Comparison of ENCODE assay signal across 17 cellular contexts in genomic region chr5:89265511-89266169, GRCh38.
DNase-seq lines count a peak whose midpoint lies in the region; ATAC-seq, FAIRE-seq and TF ChIP-seq lines count a peak whose summit lies in the region.
"Had no signal": no experiment of that assay in that cellular context is flagged by ENCODE, and none has a peak within 500 bp of the region (broad histone marks: within the 10 kb centered on the region; RNA-seq: fewer than 3 reads in every experiment).

No MANE protein-coding gene starts in this region.

- H3F3A ChIP-seq in smooth muscle cell (ENCODE audit: low read depth): no peaks in the 10 kb centered on the region

- no peaks in the 10 kb centered on the region for H3K36me3 ChIP-seq in smooth muscle cell (ENCODE audit: low read depth)
- H3K36me3 ChIP-seq: lower lobe of right lung had no signal

- TF ChIP-seq CTCF in fibroblast of the aortic adventitia (IDR thresholded peaks at IDR 0.05; ENCODE audit: insufficient read depth, low read length) (no peak), smooth muscle cell (IDR thresholded peaks at IDR 0.05; ENCODE audit: borderline replicate concordance, insufficient read depth, poor library complexity, severe bottlenecking) (no peak)

- H3K4me2 ChIP-seq in smooth muscle cell: peak overlapping the region; percentile 24

- no peaks in the 10 kb centered on the region for H3K4me1 ChIP-seq in smooth muscle cell (ENCODE audit: low read depth)
- H3K4me1 ChIP-seq: lower lobe of right lung had no signal

- WGBS in smooth muscle cell (ENCODE audit: low lambda C conversion rate): 62% methylated on average over 5 of the region's 5 CpGs

- no peaks in the 10 kb centered on the region for H3K27me3 ChIP-seq in smooth muscle cell (ENCODE audit: low read depth)

- H3K4me3 Mint-ChIP-seq in natural killer cell treated with Interleukin-12 subunit alpha and Interleukin-12 subunit beta and Interleukin-15 and Interleukin-18, amount 100 ng/mL, for 72 hours: no peak overlapping the region
- H3K4me3 Mint-ChIP-seq: brain; CD4-positive, alpha-beta memory T cell; nephron progenitor cell; T-helper 17 cell had no signal

- H3K4me1 Mint-ChIP-seq in natural killer cell treated with Interleukin-12 subunit alpha and Interleukin-12 subunit beta and Interleukin-15 and Interleukin-18, amount 100 ng/mL, for 72 hours (ENCODE audit: low read depth in 2 of 2): peaks cover 0 to 3% of the 10 kb centered on the region in 2 donors
- H3K4me1 Mint-ChIP-seq: CD4-positive, alpha-beta memory T cell; T-helper 17 cell had no signal

- no peak overlapping the region for H2AFZ ChIP-seq in smooth muscle cell (ENCODE audit: low read depth)

- TF ChIP-seq POLR2A in H54 (IDR thresholded peaks at IDR 0.05; ENCODE audit: low read depth, low read length): no peak
- no peak for TF ChIP-seq POLR2A in GM12892 (IDR thresholded peaks at IDR 0.05; ENCODE audit: low read depth, low read length)

- no peak overlapping the region for H3K4me3 ChIP-seq in fibroblast of the aortic adventitia (ENCODE audit: low read depth, low read length)
- no peak overlapping the region for H3K4me3 ChIP-seq in smooth muscle cell
- H3K4me3 ChIP-seq: lower lobe of right lung had no signal

- DNase-seq in H54 (ENCODE audit: insufficient read length, low spot score) (no peak), amniotic epithelial cell (ENCODE audit: low read depth) (peak; percentile 59), fibroblast of the aortic adventitia (ENCODE audit: low read depth) (peak; percentile 73), smooth muscle cell (lab: John Stamatoyannopoulos, UW; ENCODE audit: unreplicated experiment) (no peak), GM12892 (ENCODE audit: insufficient read length) (no peak)
- no peak for DNase-seq in natural killer cell treated with Interleukin-12 subunit alpha and Interleukin-12 subunit beta and Interleukin-15 and Interleukin-18, amount 100 ng/mL, for 72 hours (ENCODE audit: low spot score)
- DNase-seq: activated CD4-positive, alpha-beta T cell treated with anti-CD3 and anti-CD28 coated beads for 1 hour; CD4-positive, alpha-beta memory T cell; lower lobe of right lung; NCI-H2081 treated with DMSO at 0.1 percent for 48 hours; nephron progenitor cell; T-helper 17 cell had no signal

- no peaks in the 10 kb centered on the region for H3K27me3 Mint-ChIP-seq in natural killer cell treated with Interleukin-12 subunit alpha and Interleukin-12 subunit beta and Interleukin-15 and Interleukin-18, amount 100 ng/mL, for 72 hours
- H3K27me3 Mint-ChIP-seq: CD4-positive, alpha-beta memory T cell; T-helper 17 cell had no signal

- no peaks in the 10 kb centered on the region for H4K20me1 ChIP-seq in smooth muscle cell (ENCODE audit: low read depth)

- peak overlapping the region; percentile 37 for H3K27ac ChIP-seq in smooth muscle cell (ENCODE audit: low read depth)
- H3K27ac ChIP-seq: lower lobe of right lung had no signal

- peak; percentile 43 for FAIRE-seq in H54 (lab: Jason Lieb, UNC)
- no peak for FAIRE-seq in GM12892 (lab: Jason Lieb, UNC)
- FAIRE-seq: frontal cortex, GM12891 had no signal

- H3K9ac ChIP-seq in smooth muscle cell (ENCODE audit: low read depth): no peak overlapping the region

- H3K9me3 Mint-ChIP-seq in natural killer cell treated with Interleukin-12 subunit alpha and Interleukin-12 subunit beta and Interleukin-15 and Interleukin-18, amount 100 ng/mL, for 72 hours: no peaks in the 10 kb centered on the region
- H3K9me3 Mint-ChIP-seq: brain, nephron progenitor cell had no signal

- H3K27ac Mint-ChIP-seq in natural killer cell treated with Interleukin-12 subunit alpha and Interleukin-12 subunit beta and Interleukin-15 and Interleukin-18, amount 100 ng/mL, for 72 hours: no peak overlapping the region
- H3K27ac Mint-ChIP-seq: CD4-positive, alpha-beta memory T cell; nephron progenitor cell; T-helper 17 cell had no signal

- H3K9me3 ChIP-seq in smooth muscle cell (replicated peaks; ENCODE audit: low read depth): no peaks in the 10 kb centered on the region
- H3K9me3 ChIP-seq: lower lobe of right lung had no signal

- H3K36me3 Mint-ChIP-seq in natural killer cell treated with Interleukin-12 subunit alpha and Interleukin-12 subunit beta and Interleukin-15 and Interleukin-18, amount 100 ng/mL, for 72 hours: no peaks in the 10 kb centered on the region
- H3K36me3 Mint-ChIP-seq: brain; CD4-positive, alpha-beta memory T cell had no signal

- ATAC-seq in GM21737 (IDR thresholded peaks at IDR 0.05; ENCODE audit: unreplicated experiment): no peak
- no peak for ATAC-seq in natural killer cell treated with Interleukin-12 subunit alpha and Interleukin-12 subunit beta and Interleukin-15 and Interleukin-18, amount 100 ng/mL, for 72 hours
- ATAC-seq: lower lobe of right lung, Right ventricle myocardium inferior, T-helper 17 cell had no signal

- H3K79me2 ChIP-seq in smooth muscle cell (ENCODE audit: low read depth): no peaks in the 10 kb centered on the region

Comparison
In these comparisons a context has a peak if more than half of its experiments do, and no peak if none do; other contexts are left out.
1. DNase-seq: peak in amniotic epithelial cell (single experiment) and fibroblast of the aortic adventitia (single experiment); none in H54 (single experiment), smooth muscle cell (single experiment), GM12892 (single experiment) and natural killer cell treated with Interleukin-12 subunit alpha and Interleukin-12 subunit beta and Interleukin-15 and Interleukin-18, amount 100 ng/mL, for 72 hours (single experiment).